1 cellular context compared by ENCODE assay signal in the genomic region with DNA sequence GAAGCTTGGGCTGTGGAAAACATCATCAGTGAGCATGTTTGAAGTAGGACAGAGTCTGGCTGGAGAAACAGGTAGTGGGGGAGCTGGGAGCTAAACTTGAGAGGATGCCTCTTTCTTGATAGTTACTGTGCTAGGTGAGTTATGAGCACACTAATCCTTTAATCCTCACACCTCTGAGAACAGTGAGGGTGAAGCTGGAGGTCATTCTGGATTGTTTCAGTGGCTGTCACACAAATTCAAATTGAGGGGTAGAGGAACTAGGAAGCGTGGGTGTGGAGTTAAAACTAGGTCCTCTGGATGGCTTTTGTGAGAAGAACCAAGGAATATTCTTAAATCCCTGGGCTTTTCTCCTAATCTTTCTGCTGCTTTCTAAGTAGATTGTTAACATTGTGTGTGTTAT.
TF ChIP-seq lines count a peak whose summit lies in the region.

No MANE protein-coding gene starts in this region.

TF ChIP-seq in GM12878, 131 proteins besides CTCF, POLR2A, EP300 and RAD21:
- no peak for TF ChIP-seq EGR1 (IDR thresholded peaks at IDR 0.05; ENCODE audit: borderline replicate concordance in 1 of 2, low read depth in 2 of 2, low read length in 2 of 2)
- no peak for TF ChIP-seq SMARCA5 (IDR thresholded peaks at IDR 0.05)
- no peak for TF ChIP-seq ATF7 (IDR thresholded peaks at IDR 0.05; ENCODE audit: low read depth)
- no peak for TF ChIP-seq JUNB (IDR thresholded peaks at IDR 0.05)
